1 cellular context compared by ENCODE assay signal in the genomic region with DNA sequence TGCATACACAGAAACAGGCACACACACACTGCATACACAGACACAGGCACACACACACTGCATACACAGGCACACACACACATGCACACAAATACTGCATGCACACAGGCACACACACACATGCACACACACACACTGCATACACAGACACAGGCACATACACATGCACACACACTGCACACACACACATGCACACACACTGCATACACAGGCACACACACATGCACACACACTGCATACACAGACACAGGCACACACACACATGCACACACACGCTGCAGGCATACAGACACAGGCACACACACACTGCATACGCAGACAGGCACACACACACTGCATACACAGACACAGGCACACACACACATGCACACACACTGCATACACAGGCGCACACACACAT.
TF ChIP-seq lines count a peak whose summit lies in the region.

No MANE protein-coding gene starts in this region.

TF ChIP-seq in HEK293, 187 proteins besides CTCF, POLR2A, EP300 and RAD21 (continued from another document):
- TF ChIP-seq, protein P1, sequence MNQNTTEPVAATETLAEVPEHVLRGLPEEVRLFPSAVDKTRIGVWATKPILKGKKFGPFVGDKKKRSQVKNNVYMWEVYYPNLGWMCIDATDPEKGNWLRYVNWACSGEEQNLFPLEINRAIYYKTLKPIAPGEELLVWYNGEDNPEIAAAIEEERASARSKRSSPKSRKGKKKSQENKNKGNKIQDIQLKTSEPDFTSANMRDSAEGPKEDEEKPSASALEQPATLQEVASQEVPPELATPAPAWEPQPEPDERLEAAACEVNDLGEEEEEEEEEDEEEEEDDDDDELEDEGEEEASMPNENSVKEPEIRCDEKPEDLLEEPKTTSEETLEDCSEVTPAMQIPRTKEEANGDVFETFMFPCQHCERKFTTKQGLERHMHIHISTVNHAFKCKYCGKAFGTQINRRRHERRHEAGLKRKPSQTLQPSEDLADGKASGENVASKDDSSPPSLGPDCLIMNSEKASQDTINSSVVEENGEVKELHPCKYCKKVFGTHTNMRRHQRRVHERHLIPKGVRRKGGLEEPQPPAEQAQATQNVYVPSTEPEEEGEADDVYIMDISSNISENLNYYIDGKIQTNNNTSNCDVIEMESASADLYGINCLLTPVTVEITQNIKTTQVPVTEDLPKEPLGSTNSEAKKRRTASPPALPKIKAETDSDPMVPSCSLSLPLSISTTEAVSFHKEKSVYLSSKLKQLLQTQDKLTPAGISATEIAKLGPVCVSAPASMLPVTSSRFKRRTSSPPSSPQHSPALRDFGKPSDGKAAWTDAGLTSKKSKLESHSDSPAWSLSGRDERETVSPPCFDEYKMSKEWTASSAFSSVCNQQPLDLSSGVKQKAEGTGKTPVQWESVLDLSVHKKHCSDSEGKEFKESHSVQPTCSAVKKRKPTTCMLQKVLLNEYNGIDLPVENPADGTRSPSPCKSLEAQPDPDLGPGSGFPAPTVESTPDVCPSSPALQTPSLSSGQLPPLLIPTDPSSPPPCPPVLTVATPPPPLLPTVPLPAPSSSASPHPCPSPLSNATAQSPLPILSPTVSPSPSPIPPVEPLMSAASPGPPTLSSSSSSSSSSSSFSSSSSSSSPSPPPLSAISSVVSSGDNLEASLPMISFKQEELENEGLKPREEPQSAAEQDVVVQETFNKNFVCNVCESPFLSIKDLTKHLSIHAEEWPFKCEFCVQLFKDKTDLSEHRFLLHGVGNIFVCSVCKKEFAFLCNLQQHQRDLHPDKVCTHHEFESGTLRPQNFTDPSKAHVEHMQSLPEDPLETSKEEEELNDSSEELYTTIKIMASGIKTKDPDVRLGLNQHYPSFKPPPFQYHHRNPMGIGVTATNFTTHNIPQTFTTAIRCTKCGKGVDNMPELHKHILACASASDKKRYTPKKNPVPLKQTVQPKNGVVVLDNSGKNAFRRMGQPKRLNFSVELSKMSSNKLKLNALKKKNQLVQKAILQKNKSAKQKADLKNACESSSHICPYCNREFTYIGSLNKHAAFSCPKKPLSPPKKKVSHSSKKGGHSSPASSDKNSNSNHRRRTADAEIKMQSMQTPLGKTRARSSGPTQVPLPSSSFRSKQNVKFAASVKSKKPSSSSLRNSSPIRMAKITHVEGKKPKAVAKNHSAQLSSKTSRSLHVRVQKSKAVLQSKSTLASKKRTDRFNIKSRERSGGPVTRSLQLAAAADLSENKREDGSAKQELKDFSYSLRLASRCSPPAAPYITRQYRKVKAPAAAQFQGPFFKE (tag by site-specific recombination; IDR thresholded peaks at IDR 0.05; ENCODE audit: borderline replicate concordance), result no peak
- TF ChIP-seq MEIS1 (CRISPR knock-in tag; IDR thresholded peaks at IDR 0.05; ENCODE audit: borderline replicate concordance) (no peak), ZNF2 (tag by site-specific recombination; IDR thresholded peaks at IDR 0.05) (no peak), ZNF837 (tag by site-specific recombination; IDR thresholded peaks at IDR 0.05) (no peak)
